Comparison of ENCODE assay signal across 29 cellular contexts in genomic region chr11:6354651-6355485, GRCh38. TPM values are rescaled to one million over a fixed set of nuclear protein-coding genes. Genes with fewer than 3 reads are reported as not detected.
DNase-seq lines count a peak whose midpoint lies in the region; ATAC-seq and TF ChIP-seq lines count a peak whose summit lies in the region.
"Had no signal": no experiment of that assay in that cellular context is flagged by ENCODE, and none has a peak within 500 bp of the region (broad histone marks: within the 10 kb centered on the region; RNA-seq: fewer than 3 reads in every experiment).

No MANE protein-coding gene starts in this region.

- H3K9me3 ChIP-seq in right lobe of liver = no peaks in the 10 kb centered on the region
- H3K9me3 ChIP-seq: ascending aorta; BLaER1 treated with 17β-estradiol and CSF1 and Interleukin-3, amounts not matched to agents 10 nM and 100 nM; mucosa of descending colon had no signal

- no peak overlapping the region for H3K4me3 Mint-ChIP-seq in stimulated activated naive CD8-positive, alpha-beta T cell treated with anti-CD3 and anti-CD28 coated beads, Interleukin-15, Interleukin-2, amounts not matched to agents 100 ng/mL and 50 ng/mL, for 24 hours
- no peak overlapping the region for H3K4me3 Mint-ChIP-seq in stimulated activated naive CD8-positive, alpha-beta T cell treated with anti-CD3 and anti-CD28 coated beads, Interleukin-15, amount 100 ng/mL, for 72 hours
- H3K4me3 Mint-ChIP-seq in type B pancreatic cell = no peak overlapping the region
- no peak overlapping the region for H3K4me3 Mint-ChIP-seq in Calu3 (ENCODE audit: low read depth, unreplicated experiment)
- H3K4me3 Mint-ChIP-seq: activated naive CD4-positive, alpha-beta T cell treated with anti-CD3 and anti-CD28 coated beads for 36 hours; effector memory CD8-positive, alpha-beta T cell; IgD-negative memory B cell; neural progenitor cell; stimulated activated naive B cell treated with anti-CD40 and anti-IgM and Interleukin-4, amounts not matched to agents 10 μg/mL and 1 μg/mL and 100 μg/mL, for 72 hours; T-helper 17 cell had no signal

- CTCF ChIA-PET in Calu3 (lab: Charles Lee) = interaction anchor here (1.1 to 3.2 kb wide), 6 partner anchors 8 to 362 kb away, joined by 3 to 33 read pairs (median 10); no protein-coding TSS in a partner anchor

- no peaks in the 10 kb centered on the region for H3K36me3 ChIP-seq in right lobe of liver
- H3K36me3 ChIP-seq: ascending aorta; BLaER1 treated with 17β-estradiol and CSF1 and Interleukin-3, amounts not matched to agents 10 nM and 100 nM; neural progenitor cell; WERI-Rb-1 had no signal

- WGBS in right lobe of liver (ENCODE audit: insufficient coverage, low coverage, low lambda C conversion rate, missing lambda C conversion rate) = 44% methylated on average over 3 of the region's 4 CpGs

- BruUV-seq in Calu3 (replicated peaks; lab: Mats Ljungman, UMichigan) = no TSS peak

- no peak overlapping the region for H3K4me3 ChIP-seq in right lobe of liver
- H3K4me3 ChIP-seq: ascending aorta; BLaER1 treated with 17β-estradiol and CSF1 and Interleukin-3, amounts not matched to agents 10 nM and 100 nM; mucosa of descending colon; neural progenitor cell; PC-9 had no signal

- no peak for DNase-seq in stimulated activated naive CD8-positive, alpha-beta T cell treated with anti-CD3 and anti-CD28 coated beads, Interleukin-15, amount 100 ng/mL, for 72 hours
- peak; percentile 11 for DNase-seq in fibroblast of gingiva (ENCODE audit: low read depth)
- DNase-seq in right lobe of liver = no peak
- no peak for DNase-seq in inferior parietal cortex (ENCODE audit: extremely low spot score)
- no peak for DNase-seq in type B pancreatic cell (ENCODE audit: extremely low spot score, unreplicated experiment)
- DNase-seq in NCI-H146 treated with DMSO at 0.1 percent for 48 hours (lab: John Stamatoyannopoulos, UW; ENCODE audit: unreplicated experiment) = no peak
- no peak for DNase-seq in Calu3
- DNase-seq: activated CD4-positive, alpha-beta T cell treated with anti-CD3 and anti-CD28 coated beads, Interleukin-2, amount 50 U/mL, for 4 hours; activated naive CD4-positive, alpha-beta T cell treated with anti-CD3 and anti-CD28 coated beads for 36 hours; activated T-cell treated with anti-CD3 and anti-CD28 coated beads for 4 hours; cerebellar nuclear complex; DMS 273 treated with DMSO at 0.1 percent for 48 hours; effector memory CD8-positive, alpha-beta T cell; hypothalamus; MM.1S; mucosa of descending colon; NCI-H1436 treated with DMSO at 0.1 percent for 48 hours; NCI-H82; PC-9; stimulated activated naive B cell treated with anti-CD40 and anti-IgM and Interleukin-4, amounts not matched to agents 10 μg/mL and 1 μg/mL and 100 μg/mL, for 72 hours; T-helper 17 cell; trophoblast cell; WERI-Rb-1 had no signal

- H3K9me3 Mint-ChIP-seq in stimulated activated naive CD8-positive, alpha-beta T cell treated with anti-CD3 and anti-CD28 coated beads, Interleukin-15, Interleukin-2, amounts not matched to agents 100 ng/mL and 50 ng/mL, for 24 hours = no peaks in the 10 kb centered on the region
- H3K9me3 Mint-ChIP-seq in stimulated activated naive CD8-positive, alpha-beta T cell treated with anti-CD3 and anti-CD28 coated beads, Interleukin-15, amount 100 ng/mL, for 72 hours = no peaks in the 10 kb centered on the region
- H3K9me3 Mint-ChIP-seq in type B pancreatic cell = no peaks in the 10 kb centered on the region
- H3K9me3 Mint-ChIP-seq in Calu3 (ENCODE audit: low read depth, unreplicated experiment) = no peaks in the 10 kb centered on the region
- H3K9me3 Mint-ChIP-seq: activated naive CD4-positive, alpha-beta T cell treated with anti-CD3 and anti-CD28 coated beads for 36 hours; effector memory CD8-positive, alpha-beta T cell; IgD-negative memory B cell; neural progenitor cell; stimulated activated naive B cell treated with anti-CD40 and anti-IgM and Interleukin-4, amounts not matched to agents 10 μg/mL and 1 μg/mL and 100 μg/mL, for 72 hours had no signal

- intact Hi-C loops in right lobe of liver (cut with DNase I) = no loop called here
- intact Hi-C loops in Calu3 (cut with micrococcal nuclease; ENCODE audit: unreplicated experiment) = loop anchor here (1.0 to 5.0 kb wide), 4 partner anchors 38 to 1233 kb away; partner anchors contain the start of gene OR52E5

- H3K4me1 ChIP-seq in right lobe of liver = peaks cover 0 to 21% (median 9%) of the 10 kb centered on the region in 4 donors
- H3K4me1 ChIP-seq: neural progenitor cell had no signal

- H3K36me3 Mint-ChIP-seq in stimulated activated naive CD8-positive, alpha-beta T cell treated with anti-CD3 and anti-CD28 coated beads, Interleukin-15, Interleukin-2, amounts not matched to agents 100 ng/mL and 50 ng/mL, for 24 hours (ENCODE audit: low read depth) = no peaks in the 10 kb centered on the region
- no peaks in the 10 kb centered on the region for H3K36me3 Mint-ChIP-seq in type B pancreatic cell
- no peaks in the 10 kb centered on the region for H3K36me3 Mint-ChIP-seq in Calu3 (ENCODE audit: insufficient read depth, unreplicated experiment)
- H3K36me3 Mint-ChIP-seq: IgD-negative memory B cell; neural progenitor cell; stimulated activated naive B cell treated with anti-CD40 and anti-IgM and Interleukin-4, amounts not matched to agents 10 μg/mL and 1 μg/mL and 100 μg/mL, for 72 hours had no signal

- TF ChIP-seq CTCF in right lobe of liver (IDR thresholded peaks at IDR 0.05) (no peak), type B pancreatic cell (conservative IDR thresholded peaks at IDR 0.05) (no peak), Calu3 (IDR thresholded peaks at IDR 0.05; ENCODE audit: unreplicated experiment) (no peak)

- H3K27ac Mint-ChIP-seq in stimulated activated naive CD8-positive, alpha-beta T cell treated with anti-CD3 and anti-CD28 coated beads, Interleukin-15, Interleukin-2, amounts not matched to agents 100 ng/mL and 50 ng/mL, for 24 hours = peak overlapping the region; percentile 3
- peak overlapping the region in 1 of 2 donors; percentile 66 for H3K27ac Mint-ChIP-seq in stimulated activated naive CD8-positive, alpha-beta T cell treated with anti-CD3 and anti-CD28 coated beads, Interleukin-15, amount 100 ng/mL, for 72 hours
- H3K27ac Mint-ChIP-seq in type B pancreatic cell = no peak overlapping the region
- H3K27ac Mint-ChIP-seq in Calu3 (ENCODE audit: unreplicated experiment) = no peak overlapping the region
- H3K27ac Mint-ChIP-seq: activated naive CD4-positive, alpha-beta T cell treated with anti-CD3 and anti-CD28 coated beads for 36 hours; effector memory CD8-positive, alpha-beta T cell; IgD-negative memory B cell; neural progenitor cell; stimulated activated naive B cell treated with anti-CD40 and anti-IgM and Interleukin-4, amounts not matched to agents 10 μg/mL and 1 μg/mL and 100 μg/mL, for 72 hours had no signal

- peaks cover 57% of the 10 kb centered on the region for H3K4me1 Mint-ChIP-seq in stimulated activated naive CD8-positive, alpha-beta T cell treated with anti-CD3 and anti-CD28 coated beads, Interleukin-15, Interleukin-2, amounts not matched to agents 100 ng/mL and 50 ng/mL, for 24 hours (ENCODE audit: low read depth)
- H3K4me1 Mint-ChIP-seq in stimulated activated naive CD8-positive, alpha-beta T cell treated with anti-CD3 and anti-CD28 coated beads, Interleukin-15, amount 100 ng/mL, for 72 hours = peaks cover 33% of the 10 kb centered on the region
- H3K4me1 Mint-ChIP-seq in type B pancreatic cell (ENCODE audit: unreplicated experiment) (peaks cover 10% of the 10 kb centered on the region), Calu3 (ENCODE audit: low read depth, unreplicated experiment) (peaks cover 22% of the 10 kb centered on the region)

- H3K27ac ChIP-seq in right lobe of liver = peak overlapping the region; percentile 36 to 80 (median 71)
- H3K27ac ChIP-seq: ascending aorta; BLaER1 treated with 17β-estradiol and CSF1 and Interleukin-3, amounts not matched to agents 10 nM and 100 nM; neural progenitor cell; PC-9; WERI-Rb-1 had no signal

- no peaks in the 10 kb centered on the region for H3K27me3 ChIP-seq in right lobe of liver
- H3K27me3 ChIP-seq: ascending aorta; BLaER1 treated with 17β-estradiol and CSF1 and Interleukin-3, amounts not matched to agents 10 nM and 100 nM; neural progenitor cell had no signal

- peaks cover 7% of the 10 kb centered on the region for H3K27me3 Mint-ChIP-seq in stimulated activated naive CD8-positive, alpha-beta T cell treated with anti-CD3 and anti-CD28 coated beads, Interleukin-15, Interleukin-2, amounts not matched to agents 100 ng/mL and 50 ng/mL, for 24 hours
- peaks cover 8% of the 10 kb centered on the region for H3K27me3 Mint-ChIP-seq in stimulated activated naive CD8-positive, alpha-beta T cell treated with anti-CD3 and anti-CD28 coated beads, Interleukin-15, amount 100 ng/mL, for 72 hours
- peaks cover 4% of the 10 kb centered on the region for H3K27me3 Mint-ChIP-seq in type B pancreatic cell
- no peaks in the 10 kb centered on the region for H3K27me3 Mint-ChIP-seq in Calu3 (ENCODE audit: unreplicated experiment)
- H3K27me3 Mint-ChIP-seq: effector memory CD8-positive, alpha-beta T cell; IgD-negative memory B cell had no signal

- no peak for TF ChIP-seq POLR2A in right lobe of liver (IDR thresholded peaks at IDR 0.05)

- no peak for ATAC-seq in stimulated activated naive CD8-positive, alpha-beta T cell treated with anti-CD3 and anti-CD28 coated beads, Interleukin-15, amount 100 ng/mL, for 72 hours
- ATAC-seq in right lobe of liver = peak; percentile 71 to 82 (median 78)
- ATAC-seq: effector memory CD8-positive, alpha-beta T cell; HCT116; mucosa of descending colon; stimulated activated naive B cell treated with anti-CD40 and anti-IgM and Interleukin-4, amounts not matched to agents 10 μg/mL and 1 μg/mL and 100 μg/mL, for 72 hours; T-helper 17 cell had no signal

RNA-seq across cellular contexts. Expression of gene CAVIN3, which starts 34.6 kb away (rescaled TPM):
- total RNA-seq in right lobe of liver (10 to 100 TPM in 1 of 6 experiments, 1 to 10 TPM in 5; 2.6 to 11.2 (median 4.1) TPM), type B pancreatic cell (ENCODE audit: low replicate concordance) (4.2 and 7.9 TPM in 2 replicates), Calu3 (2022) (19.5 and 26.4 TPM in 2 replicates)
- total RNA-seq: T-helper 17 cell had no signal

RNA-seq across cellular contexts. Expression of gene SMPD1, which starts 35.4 kb away (rescaled TPM):
- total RNA-seq in right lobe of liver (10 to 100 TPM; 45.3 to 77.9 (median 57.3) TPM), type B pancreatic cell (ENCODE audit: low replicate concordance) (31.6 and 50.0 TPM in 2 replicates), Calu3 (2022) (21.2 and 25.6 TPM in 2 replicates)
